Comparison of ENCODE assay signal across 16 cellular contexts in genomic region chr1:39833121-39833520, GRCh38. TPM values are rescaled to one million over a fixed set of nuclear protein-coding genes. Genes with fewer than 3 reads are reported as not detected.
"Had no signal": no experiment of that assay in that cellular context is flagged by ENCODE, and none has a peak within 500 bp of the region (broad histone marks: within the 10 kb centered on the region; RNA-seq: fewer than 3 reads in every experiment).

No MANE protein-coding gene starts in this region.

- H3K4me1 Mint-ChIP-seq: activated CD4-positive, alpha-beta T cell treated with anti-CD3 and anti-CD28 coated beads for 36 hours; activated CD8-positive, alpha-beta memory T cell treated with anti-CD3 and anti-CD28 coated beads, Interleukin-2, amount 10 ng/mL, durations not matched to agents 7 days and 5 days had no signal

- H3K4me3 Mint-ChIP-seq: activated CD4-positive, alpha-beta memory T cell treated with anti-CD3 and anti-CD28 coated beads for 36 hours; activated CD4-positive, alpha-beta T cell treated with anti-CD3 and anti-CD28 coated beads for 36 hours; activated CD8-positive, alpha-beta memory T cell treated with anti-CD3 and anti-CD28 coated beads, Interleukin-2, amount 10 ng/mL, durations not matched to agents 7 days and 5 days; activated T-cell treated with anti-CD3 and anti-CD28 coated beads, Interleukin-2, amount 50 U/mL, for 4 hours; T-helper 1 cell treated with Interleukin-12 subunit alpha and Interleukin-12 subunit beta and Interleukin-4 antibody, amounts not matched to agents 30 μg/mL and 1 μg/mL, for 36 hours had no signal

- DNase-seq: activated CD4-positive, alpha-beta memory T cell treated with anti-CD3 and anti-CD28 coated beads for 36 hours; activated CD4-positive, alpha-beta T cell treated with anti-CD3 and anti-CD28 coated beads for 36 hours; activated CD8-positive, alpha-beta memory T cell treated with anti-CD3 and anti-CD28 coated beads, Interleukin-2, amount 10 ng/mL, durations not matched to agents 7 days and 5 days; activated effector memory CD4-positive, alpha-beta T cell treated with Interleukin-2 at 50 U/mL for 16 hours; activated naive CD4-positive, alpha-beta T cell treated with anti-CD3 and anti-CD28 coated beads, Interleukin-2, amount 50 U/mL, for 16 hours; activated T-cell treated with anti-CD3 and anti-CD28 coated beads, Interleukin-2, amount 50 U/mL, for 4 hours; adrenal gland; gastrocnemius medialis; heart left ventricle; lower lobe of right lung; right cardiac atrium; small intestine; stimulated activated naive CD8-positive, alpha-beta T cell treated with anti-CD3 and anti-CD28 coated beads, Interleukin-15, Interleukin-2, amounts not matched to agents 100 U/mL and 50 U/mL, for 24 hours; trophoblast cell had no signal

- H3K27ac Mint-ChIP-seq: activated CD4-positive, alpha-beta memory T cell treated with anti-CD3 and anti-CD28 coated beads for 36 hours; activated CD4-positive, alpha-beta T cell treated with anti-CD3 and anti-CD28 coated beads for 36 hours; activated CD8-positive, alpha-beta memory T cell treated with anti-CD3 and anti-CD28 coated beads, Interleukin-2, amount 10 ng/mL, durations not matched to agents 7 days and 5 days; T-helper 1 cell treated with Interleukin-12 subunit alpha and Interleukin-12 subunit beta and Interleukin-4 antibody, amounts not matched to agents 30 μg/mL and 1 μg/mL, for 36 hours had no signal

- H3K9me3 Mint-ChIP-seq: activated CD4-positive, alpha-beta memory T cell treated with anti-CD3 and anti-CD28 coated beads for 36 hours; activated T-cell treated with anti-CD3 and anti-CD28 coated beads, Interleukin-2, amount 50 U/mL, for 4 hours; T-helper 1 cell treated with Interleukin-12 subunit alpha and Interleukin-12 subunit beta and Interleukin-4 antibody, amounts not matched to agents 30 μg/mL and 1 μg/mL, for 36 hours had no signal

- H3K36me3 Mint-ChIP-seq: activated CD4-positive, alpha-beta memory T cell treated with anti-CD3 and anti-CD28 coated beads for 36 hours; activated CD8-positive, alpha-beta memory T cell treated with anti-CD3 and anti-CD28 coated beads, Interleukin-2, amount 10 ng/mL, durations not matched to agents 7 days and 5 days had no signal

- ATAC-seq: activated CD4-positive, alpha-beta T cell treated with anti-CD3 and anti-CD28 coated beads for 36 hours; activated CD8-positive, alpha-beta memory T cell treated with anti-CD3 and anti-CD28 coated beads, Interleukin-2, amount 10 ng/mL, durations not matched to agents 7 days and 5 days; activated T-cell treated with anti-CD3 and anti-CD28 coated beads, Interleukin-2, amount 50 U/mL, for 4 hours; gastrocnemius medialis; right cardiac atrium; stimulated activated naive CD8-positive, alpha-beta T cell treated with anti-CD3 and anti-CD28 coated beads, Interleukin-15, Interleukin-2, amounts not matched to agents 100 U/mL and 50 U/mL, for 24 hours had no signal

RNA-seq across cellular contexts. Expression of gene BMP8B, which starts 44.5 kb away (rescaled TPM):
- total RNA-seq: cardiac muscle cell had no signal
